1 cellular context compared by ENCODE assay signal in the genomic region with DNA sequence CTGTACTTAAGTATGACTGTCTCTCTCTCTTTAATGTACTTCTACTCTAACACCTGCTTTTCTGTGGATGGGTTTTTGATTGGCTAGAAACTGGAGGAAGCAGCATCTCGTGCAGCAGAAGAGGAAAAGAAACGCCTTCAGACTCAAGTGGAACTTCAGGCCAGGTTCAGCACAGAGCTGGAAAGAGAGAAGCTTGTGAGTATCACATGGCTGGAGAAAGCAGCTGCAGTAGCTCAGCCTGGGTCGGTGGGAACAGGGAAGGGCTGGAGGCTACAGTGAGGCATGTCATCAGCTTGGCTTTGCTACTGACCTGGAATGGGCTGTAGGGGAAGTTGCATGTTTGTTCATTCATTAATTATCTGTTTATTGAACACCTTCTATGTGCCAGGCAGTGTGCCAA.
TF ChIP-seq lines count a peak whose summit lies in the region.

No MANE protein-coding gene starts in this region.

TF ChIP-seq in H1, 55 proteins besides CTCF, POLR2A, EP300 and RAD21 (continued from another document):
- TF ChIP-seq ZNF274 (IDR thresholded peaks at IDR 0.05; ENCODE audit: borderline replicate concordance, extremely low read depth, low read length), result no peak
- no peak for TF ChIP-seq GTF2F1 (IDR thresholded peaks at IDR 0.05; ENCODE audit: borderline replicate concordance, low read depth, low read length)
